9 cellular contexts compared by ENCODE assay signal in genomic region chr2:167294031-167294774, GRCh38. TPM values are rescaled to one million over a fixed set of nuclear protein-coding genes. Genes with fewer than 3 reads are reported as not detected.
DNase-seq lines count a peak whose midpoint lies in the region; ATAC-seq, FAIRE-seq and TF ChIP-seq lines count a peak whose summit lies in the region.
"Had no signal": no experiment of that assay in that cellular context is flagged by ENCODE, and none has a peak within 500 bp of the region (broad histone marks: within the 10 kb centered on the region; RNA-seq: fewer than 3 reads in every experiment).

No MANE protein-coding gene starts in this region.

- no peak for TF ChIP-seq EP300 in tibial nerve (IDR thresholded peaks at IDR 0.05)

- WGBS in mesenchymal stem cell: 2% methylated on average over 33 of the region's 35 CpGs
- WGBS in tibial nerve, 2 donors: 2 to 3% methylated on average over 19 to 34 of the region's 35 CpGs

- no peak overlapping the region for H2BK5ac ChIP-seq in mesenchymal stem cell (ENCODE audit: low read depth, low read length, poor library complexity, severe bottlenecking)

- H2AFZ ChIP-seq in mesenchymal stem cell (ENCODE audit: low read depth, low read length): peak overlapping the region; percentile 23

- no peak overlapping the region for H4K8ac ChIP-seq in mesenchymal stem cell (ENCODE audit: low read length)

- H3K23ac ChIP-seq in mesenchymal stem cell (ENCODE audit: low read length in 2 of 2): peak overlapping the region; percentile 79 to 89

- no peak overlapping the region for H3K18ac ChIP-seq in mesenchymal stem cell (ENCODE audit: low read depth in 1 of 2, low read length in 2 of 2)

- peak overlapping the region; percentile 67 for H2BK15ac ChIP-seq in mesenchymal stem cell (ENCODE audit: low read depth, poor library complexity, severe bottlenecking)

- H2AK5ac ChIP-seq in mesenchymal stem cell (ENCODE audit: low read length, severe bottlenecking): no peak overlapping the region

- peak overlapping the region in 1 of 2 experiments; percentile 34 for H2BK12ac ChIP-seq in mesenchymal stem cell (ENCODE audit: low read length in 2 of 2)

- ATAC-seq in HG02884 (IDR thresholded peaks at IDR 0.05; ENCODE audit: unreplicated experiment) (no peak), GM18511 (IDR thresholded peaks at IDR 0.05; ENCODE audit: unreplicated experiment) (no peak)

- H3K9ac ChIP-seq in NT2/D1 (ENCODE audit: insufficient read length, low read depth) (peak overlapping the region; percentile 62), mesenchymal stem cell (ENCODE audit: low read length) (peak overlapping the region; percentile 35)

- H3K4me1 ChIP-seq in NT2/D1 (ENCODE audit: insufficient read depth, insufficient read length): no peaks in the 10 kb centered on the region
- peaks cover 13% of the 10 kb centered on the region for H3K4me1 ChIP-seq in mesenchymal stem cell (ENCODE audit: control insufficient read depth, insufficient read depth, low read depth, low read length)
- peaks cover 0 to 23% (median 13%) of the 10 kb centered on the region in 4 donors for H3K4me1 ChIP-seq in tibial nerve

- peaks cover 5% of the 10 kb centered on the region for H3K79me1 ChIP-seq in mesenchymal stem cell (replicated peaks; ENCODE audit: low read length, poor library complexity, severe bottlenecking)

- H3K4ac ChIP-seq in mesenchymal stem cell (ENCODE audit: low read depth in 1 of 2, low read length in 2 of 2): no peak overlapping the region

- H3K4me3 ChIP-seq in GM06990 (replicated peaks; ENCODE audit: low read depth, low read length) (no peak overlapping the region), NT2/D1 (ENCODE audit: insufficient read length, low read depth) (peak overlapping the region; percentile 81), dorsolateral prefrontal cortex (peak overlapping the region; percentile 65 to 94 (median 83)), mesenchymal stem cell (ENCODE audit: insufficient read depth in 1 of 2, low read depth in 1 of 2, low read length in 2 of 2) (peak overlapping the region; percentile 47 to 81), tibial nerve (peak overlapping the region; percentile 53 to 96 (median 69))

- no peak for TF ChIP-seq CTCF in GM06990 (IDR thresholded peaks at IDR 0.05; ENCODE audit: insufficient read depth, low read length, poor library complexity, severe bottlenecking)
- peak in 3 of 56 donors; percentile 1 to 18 (median 12) for TF ChIP-seq CTCF in dorsolateral prefrontal cortex (IDR thresholded peaks at IDR 0.05 in 54 of 56, conservative IDR thresholded peaks at IDR 0.05 in 2 of 56; ENCODE audit: low read depth in 1 of 56, partially characterized antibody in 56 of 56)
- TF ChIP-seq CTCF in tibial nerve (IDR thresholded peaks at IDR 0.05): no peak

- H3K27me3 ChIP-seq in GM06990 (replicated peaks; ENCODE audit: control insufficient read depth, insufficient read depth, low read length): no peaks in the 10 kb centered on the region; the same call in 1 of the 2 replicates
- peaks cover 23% of the 10 kb centered on the region for H3K27me3 ChIP-seq in NT2/D1 (ENCODE audit: insufficient read depth, insufficient read length)
- no peaks in the 10 kb centered on the region for H3K27me3 ChIP-seq in dorsolateral prefrontal cortex
- H3K27me3 ChIP-seq in mesenchymal stem cell (ENCODE audit: control insufficient read depth in 1 of 2, insufficient read depth in 1 of 2, low read length in 2 of 2): peaks cover 0 to 5% of the 10 kb centered on the region in 2 experiments
- peaks cover 0 to 8% of the 10 kb centered on the region in 2 donors for H3K27me3 ChIP-seq in tibial nerve
- H3K27me3 ChIP-seq: Peyer's patch had no signal

- peak overlapping the region; percentile 27 for H4K91ac ChIP-seq in mesenchymal stem cell (ENCODE audit: low read length)

- intact Hi-C loops in dorsolateral prefrontal cortex (cut with DNase I): loop anchor here (5.0 to 10.0 kb wide), 3 partner anchors 821 to 953 kb away; partner anchors contain the start of gene STK39 (in 2 of the 2)

- peak; percentile 4 for DNase-seq in GM06990 (ENCODE audit: extremely low read depth, insufficient read length)
- peak; percentile 23 for DNase-seq in NT2/D1 (ENCODE audit: low read depth, low spot score)
- peak in 9 of 10 donors; percentile 24 to 58 (median 39) for DNase-seq in dorsolateral prefrontal cortex
- DNase-seq in mesenchymal stem cell: peak; percentile 49
- DNase-seq in tibial nerve (ENCODE audit: low spot score in 2 of 2): peak in 1 of 2 donors; percentile 13
- no peak for DNase-seq in GM12892 (ENCODE audit: insufficient read length)

- H3K36me3 ChIP-seq in GM06990 (ENCODE audit: control insufficient read depth, insufficient read depth, low read length) (no peaks in the 10 kb centered on the region), NT2/D1 (ENCODE audit: insufficient read depth, insufficient read length, low read length) (no peaks in the 10 kb centered on the region), mesenchymal stem cell (ENCODE audit: control insufficient read depth in 1 of 2, insufficient read depth in 2 of 2, low read depth in 1 of 2, low read length in 2 of 2) (no peaks in the 10 kb centered on the region), tibial nerve (no peaks in the 10 kb centered on the region)
- H3K36me3 ChIP-seq: Peyer's patch had no signal

- no peak for TF ChIP-seq POLR2A in tibial nerve (IDR thresholded peaks at IDR 0.05)
- no peak for TF ChIP-seq POLR2A in GM12892 (IDR thresholded peaks at IDR 0.05; ENCODE audit: low read depth, low read length)

- FAIRE-seq in GM12892 (lab: Jason Lieb, UNC): no peak

- no peak overlapping the region for H2BK120ac ChIP-seq in mesenchymal stem cell (ENCODE audit: low read depth, low read length)

- H3K14ac ChIP-seq in mesenchymal stem cell (ENCODE audit: low read length in 2 of 2): no peak overlapping the region

- H3K9me3 ChIP-seq in NT2/D1 (ENCODE audit: insufficient read depth, low read length) (no peaks in the 10 kb centered on the region), mesenchymal stem cell (ENCODE audit: control insufficient read depth, low read length) (no peaks in the 10 kb centered on the region), tibial nerve (no peaks in the 10 kb centered on the region)
- H3K9me3 ChIP-seq: Peyer's patch had no signal

- H3K27ac ChIP-seq in dorsolateral prefrontal cortex (peak overlapping the region in 50 of 59 donors; percentile 1 to 99 (median 78)), mesenchymal stem cell (ENCODE audit: low read length, poor library complexity, severe bottlenecking) (no peak overlapping the region), tibial nerve (peak overlapping the region in 1 of 4 donors; percentile 97)

- H3K4me2 ChIP-seq in mesenchymal stem cell (ENCODE audit: low read length, poor library complexity, severe bottlenecking): peak overlapping the region; percentile 77

RNA-seq across cellular contexts. Expression of gene B3GALT1, which starts 1.4 kb away (rescaled TPM):
- 10 to 100 TPM in 98 of 120 experiments, 1 to 10 TPM in 22; 6.5 to 17.8 (median 12.1) TPM for total RNA-seq in dorsolateral prefrontal cortex
- 0.36 TPM for polyA plus RNA-seq in mesenchymal stem cell (2013, experiment 1 of 2)
- 0.23 TPM for polyA plus RNA-seq in mesenchymal stem cell (2013, experiment 2 of 2)
- total RNA-seq in tibial nerve: 1 to 10 TPM in 1 of 4 donors, under 1 TPM in 3; 0.30 to 1.4 (median 0.75) TPM
- not detected for polyA plus RNA-seq in GM12892 (2012; ENCODE audit: missing spikeins)
